ENCODE assay signal across 16 cellular contexts in the genomic region with DNA sequence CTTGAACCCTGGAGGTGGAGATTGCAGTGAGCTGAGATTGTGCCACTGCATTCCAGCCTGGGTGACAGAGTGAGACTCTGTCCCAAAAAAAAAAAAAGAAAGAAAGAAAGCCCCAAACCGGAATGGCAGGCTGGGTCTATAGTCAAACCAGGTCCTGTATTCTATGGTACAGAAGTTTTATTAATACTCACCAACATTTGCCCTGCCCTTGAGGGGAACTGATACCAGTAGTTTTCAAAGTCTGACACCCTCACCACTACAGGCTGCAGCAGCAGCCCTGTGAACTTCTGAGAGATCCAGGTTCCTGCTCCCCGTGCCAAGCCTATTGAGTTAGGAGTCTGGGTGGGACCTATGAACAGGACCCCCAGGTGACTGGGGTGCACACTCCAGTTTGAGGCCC.
DNase-seq lines count a peak whose midpoint lies in the region; ATAC-seq, FAIRE-seq and TF ChIP-seq lines count a peak whose summit lies in the region.
"Had no signal": no experiment of that assay in that cellular context is flagged by ENCODE, and none has a peak within 500 bp of the region (broad histone marks: within the 10 kb centered on the region; RNA-seq: fewer than 3 reads in every experiment).

No MANE protein-coding gene starts in this region.

- no TSS peak for BruUV-seq in HCT116 (replicated peaks; lab: Mats Ljungman, UMichigan)

- H3K27me3 ChIP-seq in HCT116 (ENCODE audit: insufficient read depth, low read length) (no peaks in the 10 kb centered on the region), pancreas (no peaks in the 10 kb centered on the region), stomach (no peaks in the 10 kb centered on the region)
- no peaks in the 10 kb centered on the region for H3K27me3 ChIP-seq in CD8-positive, alpha-beta memory T cell (ENCODE audit: insufficient read depth, low read length, poor library complexity, severe bottlenecking)
- H3K27me3 ChIP-seq: adrenal gland, colonic mucosa, ovary, SJSA1, transverse colon had no signal

- no peak for TF ChIP-seq POLR2A in HCT116 (IDR thresholded peaks at IDR 0.05; ENCODE audit: borderline replicate concordance, extremely low read depth, insufficient read depth, insufficient read length)
- no peak for TF ChIP-seq POLR2A in stomach (IDR thresholded peaks at IDR 0.05)

- H2AFZ ChIP-seq in HCT116 (ENCODE audit: low read depth, low read length, poor library complexity, severe bottlenecking), result no peak overlapping the region

- peak; percentile 77 for ATAC-seq in GM19035 (IDR thresholded peaks at IDR 0.05; ENCODE audit: unreplicated experiment)
- no peak for ATAC-seq in HCT116
- peak; percentile 69 for ATAC-seq in HG03460 (IDR thresholded peaks at IDR 0.05; ENCODE audit: unreplicated experiment)
- peak; percentile 86 to 89 for ATAC-seq in stimulated activated naive B cell treated with anti-CD40 and anti-IgM and Interleukin-4, amounts not matched to agents 10 μg/mL and 1 μg/mL and 100 μg/mL, for 72 hours (replicated peaks)
- no peak for ATAC-seq in pancreas

- H3K4me3 Mint-ChIP-seq in stimulated activated naive B cell treated with anti-CD40 and anti-IgM and Interleukin-4, amounts not matched to agents 10 μg/mL and 1 μg/mL and 100 μg/mL, for 72 hours, result peak overlapping the region; percentile 19 to 35
- H3K4me3 Mint-ChIP-seq in CD8-positive, alpha-beta memory T cell, result no peak overlapping the region

- H3K27me3 Mint-ChIP-seq in stimulated activated naive B cell treated with anti-CD40 and anti-IgM and Interleukin-4, amounts not matched to agents 10 μg/mL and 1 μg/mL and 100 μg/mL, for 72 hours, result peaks cover 9 to 10% of the 10 kb centered on the region in 2 donors
- peaks cover 4% of the 10 kb centered on the region in 2 donors for H3K27me3 Mint-ChIP-seq in CD8-positive, alpha-beta memory T cell

- 80 to 84% methylated on average over 2 of the region's 2 CpGs for WGBS in pancreas, 2 donors
- WGBS in stomach, 5 donors, result 38 to 69% (median 55%) methylated on average over 2 of the region's 2 CpGs

- TF ChIP-seq EP300 in stomach (IDR thresholded peaks at IDR 0.05), result no peak

- peaks cover 24 to 40% of the 10 kb centered on the region in 2 donors for H3K4me1 Mint-ChIP-seq in stimulated activated naive B cell treated with anti-CD40 and anti-IgM and Interleukin-4, amounts not matched to agents 10 μg/mL and 1 μg/mL and 100 μg/mL, for 72 hours
- H3K4me1 Mint-ChIP-seq in CD8-positive, alpha-beta memory T cell, result peaks cover 8 to 20% (median 12%) of the 10 kb centered on the region in 3 donors

- peak overlapping the region; percentile 21; the same call in 1 of the 2 replicates for H3K9ac ChIP-seq in HCT116 (ENCODE audit: low read length)

- intact Hi-C loops in HCT116 (cut with micrococcal nuclease), result no loop called here
- intact Hi-C loops in pancreas (cut with DNase I), result no loop called here
- intact Hi-C loops in stomach (cut with DNase I; ENCODE audit: low total_unique reads), result no loop called here

- H3K4me1 ChIP-seq in HCT116 (ENCODE audit: control insufficient read depth in 1 of 2, insufficient read depth in 2 of 2, low read length in 2 of 2) (peaks cover 19 to 33% of the 10 kb centered on the region in 2 experiments), pancreas (no peaks in the 10 kb centered on the region), stomach (peaks cover 0 to 8% (median 6%) of the 10 kb centered on the region in 4 donors)
- H3K4me1 ChIP-seq in CD8-positive, alpha-beta memory T cell (ENCODE audit: insufficient read depth, low read length), result peaks cover 11% of the 10 kb centered on the region
- H3K4me1 ChIP-seq: adrenal gland, colonic mucosa, transverse colon had no signal

- POLR2A ChIA-PET in HCT116 (lab: Charles Lee), result no interaction called here
- POLR2A ChIA-PET in CD8-positive, alpha-beta memory T cell (lab: Charles Lee), result no interaction called here

- no peaks in the 10 kb centered on the region for H3K36me3 ChIP-seq in HCT116 (ENCODE audit: control insufficient read depth in 1 of 2, insufficient read depth in 2 of 2, low read length in 2 of 2)
- no peaks in the 10 kb centered on the region for H3K36me3 ChIP-seq in pancreas
- H3K36me3 ChIP-seq in CD8-positive, alpha-beta memory T cell (ENCODE audit: insufficient read depth, low read length), result no peaks in the 10 kb centered on the region
- H3K36me3 ChIP-seq in stomach, result peaks cover 0 to 25% (median 20%) of the 10 kb centered on the region in 4 donors
- H3K36me3 ChIP-seq: adrenal gland, colonic mucosa, ovary, SJSA1, transverse colon had no signal

- peak overlapping the region; percentile 76 for H3K4me2 ChIP-seq in HCT116 (ENCODE audit: low read length)

- no peaks in the 10 kb centered on the region for H4K20me1 ChIP-seq in HCT116 (ENCODE audit: insufficient read depth)

- H3K9me2 ChIP-seq in HCT116 (ENCODE audit: insufficient read depth), result no peaks in the 10 kb centered on the region

- H3K36me3 Mint-ChIP-seq in stimulated activated naive B cell treated with anti-CD40 and anti-IgM and Interleukin-4, amounts not matched to agents 10 μg/mL and 1 μg/mL and 100 μg/mL, for 72 hours, result peaks cover 14 to 17% of the 10 kb centered on the region in 2 donors
- H3K36me3 Mint-ChIP-seq in CD8-positive, alpha-beta memory T cell, result peaks cover 0 to 6% (median 0%) of the 10 kb centered on the region in 3 donors

- CTCF ChIA-PET in HCT116 (lab: Charles Lee), result interaction anchor here (1.7 kb wide), 1 partner anchor 28 kb away, joined by 5 read pairs; no protein-coding TSS in a partner anchor
- CTCF ChIA-PET in CD8-positive, alpha-beta memory T cell (lab: Charles Lee), result interaction anchor here (1.7 kb wide), 1 partner anchor 256 kb away, joined by 4 read pairs; no protein-coding TSS in a partner anchor

- peak overlapping the region in 1 of 2 experiments; percentile 31; a peak in 2 of 4 replicates for H3K4me3 ChIP-seq in HCT116 (replicated peaks in 1 of 2; ENCODE audit: low read depth in 1 of 2, low read length in 2 of 2)
- no peak overlapping the region for H3K4me3 ChIP-seq in pancreas
- no peak overlapping the region for H3K4me3 ChIP-seq in CD8-positive, alpha-beta memory T cell (ENCODE audit: low read length)
- H3K4me3 ChIP-seq in stomach, result no peak overlapping the region
- H3K4me3 ChIP-seq: adrenal gland, colonic mucosa, ovary, SJSA1, transverse colon had no signal

- H3K27ac ChIP-seq in HCT116 (ENCODE audit: low read depth, low read length) (no peak overlapping the region), pancreas (no peak overlapping the region), stomach (no peak overlapping the region)
- no peak overlapping the region for H3K27ac ChIP-seq in CD8-positive, alpha-beta memory T cell (ENCODE audit: low read depth, low read length)
- H3K27ac ChIP-seq: adrenal gland, colonic mucosa, ovary, SJSA1, transverse colon had no signal

- H3K27ac Mint-ChIP-seq in stimulated activated naive B cell treated with anti-CD40 and anti-IgM and Interleukin-4, amounts not matched to agents 10 μg/mL and 1 μg/mL and 100 μg/mL, for 72 hours, result peak overlapping the region; percentile 78
- no peak overlapping the region for H3K27ac Mint-ChIP-seq in CD8-positive, alpha-beta memory T cell

- RAD21 ChIA-PET in HCT116 (lab: Charles Lee; ENCODE audit: low non-redundant PET in 1 of 2, low total read pairs in 2 of 2, uncharacterized antibody in 2 of 2, unreplicated experiment in 2 of 2), result no interaction called here

- TF ChIP-seq CTCF in HCT116 (IDR thresholded peaks at IDR 0.05 in 2 of 3, conservative IDR thresholded peaks at IDR 0.05 in 1 of 3; ENCODE audit: borderline replicate concordance in 1 of 3, insufficient read depth in 1 of 3, low read depth in 2 of 3, low read length in 2 of 3) (no peak), pancreas (IDR thresholded peaks at IDR 0.05) (no peak), stomach (IDR thresholded peaks at IDR 0.05) (no peak)

- no peaks in the 10 kb centered on the region for H3K79me2 ChIP-seq in HCT116 (ENCODE audit: insufficient read depth, low read length)

- DNase-seq in HCT116 (ENCODE audit: low read depth, low spot score), result no peak
- DNase-seq in stimulated activated naive B cell treated with anti-CD40 and anti-IgM and Interleukin-4, amounts not matched to agents 10 μg/mL and 1 μg/mL and 100 μg/mL, for 72 hours, result no peak
- no peak for DNase-seq in pancreas
- DNase-seq in activated T-cell treated with anti-CD3 and anti-CD28 coated beads, Interleukin-2, amount 50 U/mL, for 1 hour, result no peak
- no peak for DNase-seq in CD8-positive, alpha-beta memory T cell
- no peak for DNase-seq in stomach
- DNase-seq: activated CD8-positive, alpha-beta memory T cell treated with anti-CD3 and anti-CD28 coated beads, Interleukin-2, amount 50 U/mL, for 4 hours; adrenal gland; colonic mucosa; NCI-H1436; ovary; stimulated activated CD4-positive, alpha-beta T cell treated with anti-CD3 and anti-CD28 coated beads, Interleukin-12 subunit alpha, Interleukin-12 subunit beta, amount 100 ng/mL, for 4 hours; transverse colon had no signal

- no peak for FAIRE-seq in pancreas (lab: Jason Lieb, UNC)

- H3K9me3 ChIP-seq in HCT116 (ENCODE audit: control insufficient read depth in 1 of 2, insufficient read depth in 1 of 2, low read depth in 1 of 2, low read length in 2 of 2), result peaks cover 0 to 5% of the 10 kb centered on the region in 2 experiments; a peak in 1 of 4 replicates
- no peaks in the 10 kb centered on the region for H3K9me3 ChIP-seq in pancreas
- H3K9me3 ChIP-seq in CD8-positive, alpha-beta memory T cell (ENCODE audit: low read length), result no peaks in the 10 kb centered on the region
- no peaks in the 10 kb centered on the region for H3K9me3 ChIP-seq in stomach
- H3K9me3 ChIP-seq: adrenal gland, colonic mucosa, ovary, SJSA1, transverse colon had no signal

- no peak for TF ChIP-seq RAD21 in HCT116 (IDR thresholded peaks at IDR 0.05; ENCODE audit: low read depth)

- H3K9me3 Mint-ChIP-seq in stimulated activated naive B cell treated with anti-CD40 and anti-IgM and Interleukin-4, amounts not matched to agents 10 μg/mL and 1 μg/mL and 100 μg/mL, for 72 hours, result peaks cover 4% of the 10 kb centered on the region in 2 donors
- peaks cover 0 to 6% (median 0%) of the 10 kb centered on the region in 5 donors for H3K9me3 Mint-ChIP-seq in CD8-positive, alpha-beta memory T cell

TF ChIP-seq in HCT116, 20 proteins besides CTCF, POLR2A, EP300 and RAD21 (continues in another document):
- TF ChIP-seq SRF (IDR thresholded peaks at IDR 0.05; ENCODE audit: low read depth) (no peak), YY1 (IDR thresholded peaks at IDR 0.05; ENCODE audit: extremely low read depth, insufficient replicate concordance, low read depth, low read length) (no peak), ELF1 (IDR thresholded peaks at IDR 0.05; ENCODE audit: borderline replicate concordance, low read depth) (no peak), EZH2phosphoT487 (IDR thresholded peaks at IDR 0.05; ENCODE audit: borderline replicate concordance) (no peak), TCF7L2 (IDR thresholded peaks at IDR 0.05; ENCODE audit: borderline replicate concordance, extremely low read depth, insufficient read depth, insufficient read length) (no peak), EGR1 (IDR thresholded peaks at IDR 0.05; ENCODE audit: low read depth) (no peak), EZH2 (IDR thresholded peaks at IDR 0.05) (no peak)
- TF ChIP-seq, protein P1, sequence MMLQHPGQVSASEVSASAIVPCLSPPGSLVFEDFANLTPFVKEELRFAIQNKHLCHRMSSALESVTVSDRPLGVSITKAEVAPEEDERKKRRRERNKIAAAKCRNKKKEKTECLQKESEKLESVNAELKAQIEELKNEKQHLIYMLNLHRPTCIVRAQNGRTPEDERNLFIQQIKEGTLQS (IDR thresholded peaks at IDR 0.05), result no peak

Comparison
In these comparisons a context has a peak if more than half of its experiments do, and no peak if none do; other contexts are left out.
1. ATAC-seq: peak in GM19035 (single experiment), HG03460 (single experiment) and stimulated activated naive B cell treated with anti-CD40 and anti-IgM and Interleukin-4, amounts not matched to agents 10 μg/mL and 1 μg/mL and 100 μg/mL, for 72 hours (2 of 2); none in HCT116 (single experiment) and pancreas (0 of 4).
2. H3K4me3 Mint-ChIP-seq: peak in stimulated activated naive B cell treated with anti-CD40 and anti-IgM and Interleukin-4, amounts not matched to agents 10 μg/mL and 1 μg/mL and 100 μg/mL, for 72 hours (2 of 2); none in CD8-positive, alpha-beta memory T cell (0 of 7).